In genomic region chr14:52124791-52125661, GRCh38 we compare ENCODE assay signal across 10 cellular contexts. TPM values are rescaled to one million over a fixed set of nuclear protein-coding genes. Genes with fewer than 3 reads are reported as not detected.
DNase-seq lines count a peak whose midpoint lies in the region; ATAC-seq and TF ChIP-seq lines count a peak whose summit lies in the region.
"Had no signal": no experiment of that assay in that cellular context is flagged by ENCODE, and none has a peak within 500 bp of the region (broad histone marks: within the 10 kb centered on the region; RNA-seq: fewer than 3 reads in every experiment).

No MANE protein-coding gene starts in this region.

- no peak overlapping the region for H2BK120ac ChIP-seq in trophoblast cell (ENCODE audit: insufficient read depth, low read length, poor library complexity)

- no peaks in the 10 kb centered on the region for H3F3A ChIP-seq in PC-3 (ENCODE audit: low read length, unreplicated experiment)

- H3K4me1 ChIP-seq in PC-3 (ENCODE audit: insufficient read depth, low read length): peaks cover 12% of the 10 kb centered on the region
- peaks cover 0 to 5% of the 10 kb centered on the region in 2 experiments for H3K4me1 ChIP-seq in trophoblast cell (ENCODE audit: control insufficient read depth in 1 of 2, insufficient read depth in 2 of 2, low read length in 2 of 2)
- H3K4me1 ChIP-seq in transverse colon: peaks cover 0 to 17% (median 0%) of the 10 kb centered on the region in 4 donors

- no peak overlapping the region for H3K4me3 ChIP-seq in PC-3 (ENCODE audit: low read length)
- no peak overlapping the region for H3K4me3 ChIP-seq in trophoblast cell (ENCODE audit: low read depth, low read length)
- H3K4me3 ChIP-seq in transverse colon: no peak overlapping the region

- CTCF ChIA-PET in PC-3 (lab: Charles Lee): no interaction called here

- H3K4me2 ChIP-seq in PC-3 (ENCODE audit: low read length) (peak overlapping the region; percentile 14; the same call in 1 of the 2 replicates), trophoblast cell (ENCODE audit: low read length) (no peak overlapping the region)

- no peak overlapping the region for H3K14ac ChIP-seq in trophoblast cell (ENCODE audit: low read length)

- H2BK5ac ChIP-seq in trophoblast cell (ENCODE audit: low read depth, low read length, poor library complexity): no peak overlapping the region

- H3K9me2 ChIP-seq in PC-3 (replicated peaks; ENCODE audit: low read length): no peaks in the 10 kb centered on the region

- no peak for TF ChIP-seq POLR2A in transverse colon (IDR thresholded peaks at IDR 0.05)

- intact Hi-C loops in PC-3 (cut with micrococcal nuclease): no loop called here
- intact Hi-C loops in transverse colon (cut with DNase I; ENCODE audit: low total_unique reads): loop anchor here (1.0 to 10.0 kb wide), 2 partner anchors 50 to 137 kb away; no protein-coding TSS in a partner anchor

- TF ChIP-seq CTCF in PC-3 (conservative IDR thresholded peaks at IDR 0.05; ENCODE audit: low read depth, low read length): no peak
- no peak for TF ChIP-seq CTCF in transverse colon (IDR thresholded peaks at IDR 0.05)

- H4K8ac ChIP-seq in trophoblast cell (ENCODE audit: low read depth, low read length): no peak overlapping the region

- DNase-seq in EH (ENCODE audit: low read depth) (peak; percentile 89), PC-3 (peak; percentile 50), glomerular endothelial cell (ENCODE audit: extremely low read depth, low read depth, low spot score) (peak; percentile 20), trophoblast cell (peak; percentile 45 to 81), NCI-H748 treated with DMSO at 0.1 percent for 48 hours (lab: John Stamatoyannopoulos, UW) (no peak), transverse colon (no peak)
- no peak for DNase-seq in NK-92 treated with Interleukin-12 subunit alpha and Interleukin-12 subunit beta, amount 100 ng/mL, for 24 hours (lab: John Stamatoyannopoulos, UW)
- DNase-seq: activated CD4-positive, alpha-beta memory T cell treated with anti-CD3 and anti-CD28 coated beads, Interleukin-2, amount 10 ng/mL, durations not matched to agents 7 days and 5 days; NCI-H526 had no signal

- no peak overlapping the region for H3K23ac ChIP-seq in trophoblast cell (ENCODE audit: low read length)

- H3K79me2 ChIP-seq in PC-3 (ENCODE audit: low read length) (no peaks in the 10 kb centered on the region), trophoblast cell (ENCODE audit: control insufficient read depth, insufficient read depth, low read length, poor library complexity) (no peaks in the 10 kb centered on the region)

- no CpG with 5 or more reads among the region's 7 CpGs for WGBS in trophoblast cell (ENCODE audit: extremely low coverage, insufficient coverage, insufficient read length)
- 44 to 47% methylated on average over 7 of the region's 7 CpGs for WGBS in transverse colon (ENCODE audit: low coverage in 1 of 2), 2 donors

- no peak overlapping the region for H3K4ac ChIP-seq in trophoblast cell (ENCODE audit: low read depth, low read length)

- no peaks in the 10 kb centered on the region for H3K27me3 ChIP-seq in PC-3 (ENCODE audit: low read length)
- H3K27me3 ChIP-seq in trophoblast cell (ENCODE audit: insufficient read depth, low read length): no peaks in the 10 kb centered on the region
- no peaks in the 10 kb centered on the region for H3K27me3 ChIP-seq in transverse colon

- in situ Hi-C loops in transverse colon (cut with MboI; ENCODE audit: low pct_ligation_motif_present in 1 of 4, low pct_unique_long_range_greater_than_20kb in 1 of 4, low sequenced_read_pairs in 3 of 4): loop anchor here in 1 of 4 donors (25.0 kb wide), 1 partner anchor 162 kb away; no protein-coding TSS in a partner anchor

- no peak overlapping the region for H2BK12ac ChIP-seq in trophoblast cell (ENCODE audit: low read length)

- TF ChIP-seq EP300 in transverse colon (IDR thresholded peaks at IDR 0.05; ENCODE audit: low read depth): no peak

- no peak overlapping the region for H4K12ac ChIP-seq in trophoblast cell (ENCODE audit: low read depth, low read length)

- H4K91ac ChIP-seq in trophoblast cell (ENCODE audit: low read depth, low read length): no peak overlapping the region

- BruUV-seq in PC-3 (replicated peaks; lab: Mats Ljungman, UMichigan): no TSS peak

- H3K9ac ChIP-seq in PC-3 (ENCODE audit: low read length) (no peak overlapping the region), trophoblast cell (ENCODE audit: low read length) (no peak overlapping the region)

- peak; percentile 70 for ATAC-seq in PC-3
- ATAC-seq in GM19035 (IDR thresholded peaks at IDR 0.05; ENCODE audit: unreplicated experiment): no peak

- H3K79me1 ChIP-seq in trophoblast cell (ENCODE audit: low read length): no peaks in the 10 kb centered on the region

- H3K27ac ChIP-seq in PC-3 (ENCODE audit: low read length) (peak overlapping the region; percentile 46), trophoblast cell (ENCODE audit: low read depth, low read length) (no peak overlapping the region), transverse colon (peak overlapping the region in 2 of 4 donors; percentile 7 to 44)

- no peak overlapping the region for H3K18ac ChIP-seq in trophoblast cell (ENCODE audit: low read length)

- H2AK5ac ChIP-seq in trophoblast cell (ENCODE audit: low read length): no peak overlapping the region

- peak overlapping the region; percentile 58 for H2AFZ ChIP-seq in PC-3 (ENCODE audit: low read length)
- H2AFZ ChIP-seq in trophoblast cell (ENCODE audit: insufficient read depth, low read length, poor library complexity): no peak overlapping the region

- H3K36me3 ChIP-seq in PC-3 (ENCODE audit: low read depth, low read length) (no peaks in the 10 kb centered on the region), trophoblast cell (ENCODE audit: control insufficient read depth in 1 of 2, insufficient read depth in 2 of 2, low read length in 2 of 2) (no peaks in the 10 kb centered on the region), transverse colon (no peaks in the 10 kb centered on the region)

- no peaks in the 10 kb centered on the region for H3K9me3 ChIP-seq in PC-3 (ENCODE audit: low read length)
- peaks cover 2% of the 10 kb centered on the region for H3K9me3 ChIP-seq in trophoblast cell (ENCODE audit: insufficient read depth, low read depth, low read length)
- H3K9me3 ChIP-seq in transverse colon: no peaks in the 10 kb centered on the region

- H4K20me1 ChIP-seq in PC-3 (ENCODE audit: low read length): no peaks in the 10 kb centered on the region

- POLR2A ChIA-PET in PC-3 (lab: Charles Lee; ENCODE audit: unreplicated experiment): interaction anchor here (0.9 kb wide), 1 partner anchor 44 kb away, joined by 4 read pairs; no protein-coding TSS in a partner anchor

RNA-seq across cellular contexts. Expression of gene NID2, which starts 56.2 kb away (rescaled TPM):
- 2.5 and 3.1 TPM in 2 replicates for total RNA-seq in PC-3 (2014; rRNA removed)
- 45.3 and 189 TPM in 2 replicates for total RNA-seq in glomerular endothelial cell
- polyA plus RNA-seq in trophoblast cell (2013): 15.5 and 16.5 TPM in 2 replicates
- total RNA-seq in transverse colon: 10 to 100 TPM in 3 of 4 donors, 1 to 10 TPM in 1; 8.3 to 62.7 (median 27.4) TPM

Comparison
In these comparisons a context has a peak if more than half of its experiments do, and no peak if none do; other contexts are left out.
1. DNase-seq: peak in EH (single experiment), PC-3 (single experiment), glomerular endothelial cell (single experiment) and trophoblast cell (2 of 2); none in NK-92 treated with Interleukin-12 subunit alpha and Interleukin-12 subunit beta, amount 100 ng/mL, for 24 hours (single experiment), NCI-H748 treated with DMSO at 0.1 percent for 48 hours (single experiment) and transverse colon (single experiment).